In genomic region chr4:169437299-169438047, GRCh38 we compare ENCODE assay signal across 12 cellular contexts.
A peak's percentile ranks its signal among the peaks of the same experiment; 100 is the strongest.
DNase-seq lines count a peak whose midpoint lies in the region; ATAC-seq lines count a peak whose summit lies in the region.
"Had no signal": no experiment of that assay in that cellular context is flagged by ENCODE, and none has a peak within 500 bp of the region (broad histone marks: within the 10 kb centered on the region; RNA-seq: fewer than 3 reads in every experiment).

No MANE protein-coding gene starts in this region.

- DNase-seq in OCI-M1 (lab: John Stamatoyannopoulos, UW), result peak; percentile 27
- no peak for DNase-seq in T-helper 2 cell treated with Interferon-gamma antibody and Interleukin-4, amounts not matched to agents 5 μg/mL and 100 μg/mL, for 36 hours (ENCODE audit: low spot score)
- no peak for DNase-seq in activated effector memory CD4-positive, alpha-beta T cell treated with Interleukin-2 at 50 U/mL for 16 hours
- DNase-seq in activated T-cell treated with anti-CD3 and anti-CD28 coated beads, Interleukin-2, amount 50 U/mL, for 48 hours, result no peak
- DNase-seq in activated CD4-positive, alpha-beta T cell treated with anti-CD3 and anti-CD28 coated beads for 4 hours, result no peak
- DNase-seq: activated T-cell treated with anti-CD3 and anti-CD28 coated beads, Interleukin-2, amount 50 U/mL, for 24 hours; CD4-positive, CD25-positive, alpha-beta regulatory T cell; central memory CD4-positive, alpha-beta T cell; NCI-H524 had no signal

- H3K27ac Mint-ChIP-seq in T-helper 2 cell treated with Interferon-gamma antibody and Interleukin-4, amounts not matched to agents 5 μg/mL and 100 μg/mL, for 36 hours, result no peak overlapping the region
- H3K27ac Mint-ChIP-seq: activated T-cell treated with anti-CD3 and anti-CD28 coated beads, Interleukin-2, amount 50 U/mL, for 24 hours; CD4-positive, CD25-positive, alpha-beta regulatory T cell had no signal

- peaks cover 5% of the 10 kb centered on the region for H3K9me3 Mint-ChIP-seq in T-helper 2 cell treated with Interferon-gamma antibody and Interleukin-4, amounts not matched to agents 5 μg/mL and 100 μg/mL, for 36 hours

- H3K4me1 Mint-ChIP-seq in T-helper 2 cell treated with Interferon-gamma antibody and Interleukin-4, amounts not matched to agents 5 μg/mL and 100 μg/mL, for 36 hours (ENCODE audit: low read depth), result peaks cover 4% of the 10 kb centered on the region

- ATAC-seq in GM18511 (IDR thresholded peaks at IDR 0.05; ENCODE audit: unreplicated experiment) (peak; percentile 87), GM21360 (IDR thresholded peaks at IDR 0.05; ENCODE audit: unreplicated experiment) (peak; percentile 89), HG03025 (IDR thresholded peaks at IDR 0.05; ENCODE audit: low FRiP score, unreplicated experiment) (peak; percentile 96)

- peaks cover 4% of the 10 kb centered on the region for H3K36me3 Mint-ChIP-seq in T-helper 2 cell treated with Interferon-gamma antibody and Interleukin-4, amounts not matched to agents 5 μg/mL and 100 μg/mL, for 36 hours (ENCODE audit: low read depth)

- H3K27me3 Mint-ChIP-seq in T-helper 2 cell treated with Interferon-gamma antibody and Interleukin-4, amounts not matched to agents 5 μg/mL and 100 μg/mL, for 36 hours (ENCODE audit: low read depth), result no peaks in the 10 kb centered on the region
- H3K27me3 Mint-ChIP-seq: activated T-cell treated with anti-CD3 and anti-CD28 coated beads, Interleukin-2, amount 50 U/mL, for 24 hours; CD4-positive, CD25-positive, alpha-beta regulatory T cell had no signal

- no peak overlapping the region for H3K4me3 Mint-ChIP-seq in T-helper 2 cell treated with Interferon-gamma antibody and Interleukin-4, amounts not matched to agents 5 μg/mL and 100 μg/mL, for 36 hours
- H3K4me3 Mint-ChIP-seq: activated T-cell treated with anti-CD3 and anti-CD28 coated beads, Interleukin-2, amount 50 U/mL, for 24 hours; CD4-positive, CD25-positive, alpha-beta regulatory T cell had no signal
